Comparison of ENCODE assay signal across 35 cellular contexts in genomic region chr2:54407693-54408092, GRCh38.
"Had no signal": no experiment of that assay in that cellular context is flagged by ENCODE, and none has a peak within 500 bp of the region (broad histone marks: within the 10 kb centered on the region; RNA-seq: fewer than 3 reads in every experiment).

No MANE protein-coding gene starts in this region.

- H3K36me3 Mint-ChIP-seq: activated CD4-positive, alpha-beta memory T cell treated with anti-CD3 and anti-CD28 coated beads for 36 hours; activated CD8-positive, alpha-beta memory T cell treated with anti-CD3 and anti-CD28 coated beads, Interleukin-2, amount 10 ng/mL, durations not matched to agents 7 days and 5 days; activated naive CD4-positive, alpha-beta T cell treated with anti-CD3 and anti-CD28 coated beads, Interleukin-2, amount 50 U/mL, for 24 hours; activated naive CD8-positive, alpha-beta T cell treated with anti-CD3 and anti-CD28 coated beads for 36 hours had no signal

- H3K4me3 Mint-ChIP-seq: activated CD4-positive, alpha-beta memory T cell treated with anti-CD3 and anti-CD28 coated beads for 36 hours; activated CD4-positive, alpha-beta T cell treated with anti-CD3 and anti-CD28 coated beads for 36 hours; activated CD4-positive, alpha-beta T cell treated with anti-CD3 and anti-CD28 coated beads, Interleukin-2, amount 10 ng/mL, durations not matched to agents 24 days and 14 days; activated CD8-positive, alpha-beta memory T cell treated with anti-CD3 and anti-CD28 coated beads, Interleukin-2, amount 10 ng/mL, durations not matched to agents 7 days and 5 days; activated CD8-positive, alpha-beta T cell treated with anti-CD3 and anti-CD28 coated beads, Interleukin-2, amount 10 ng/mL, durations not matched to agents 7 days and 5 days; activated naive CD4-positive, alpha-beta T cell treated with anti-CD3 and anti-CD28 coated beads for 36 hours; activated naive CD4-positive, alpha-beta T cell treated with anti-CD3 and anti-CD28 coated beads, Interleukin-2, amount 50 U/mL, for 24 hours; activated naive CD8-positive, alpha-beta T cell treated with anti-CD3 and anti-CD28 coated beads for 36 hours; activated naive CD8-positive, alpha-beta T cell treated with anti-CD3 and anti-CD28 coated beads, Interleukin-2, amount 50 U/mL, for 24 hours; activated T-helper 1 cell treated with anti-CD3 and anti-CD28 coated beads, Interleukin-12 subunit alpha, Interleukin-12 subunit beta, Interleukin-2, Interleukin-4 antibody, amounts not matched to agents 30 ng/mL and 10 ng/mL and 1 ng/mL, durations not matched to agents 14 hours and 24 hours and 36 hours; dendritic cell treated with granulocyte-macrophage colony-stimulating factor and Interleukin-4, amounts not matched to agents 40 ng/mL and 50 ng/mL, for 4 days; endodermal cell; T-helper 17 cell; T-helper 2 cell treated with Interferon-gamma antibody and Interleukin-4, amounts not matched to agents 5 μg/mL and 100 μg/mL, for 36 hours had no signal

- H3K9me3 Mint-ChIP-seq: activated CD4-positive, alpha-beta memory T cell treated with anti-CD3 and anti-CD28 coated beads for 36 hours; activated CD4-positive, alpha-beta T cell treated with anti-CD3 and anti-CD28 coated beads, Interleukin-2, amount 10 ng/mL, durations not matched to agents 24 days and 14 days; activated naive CD4-positive, alpha-beta T cell treated with anti-CD3 and anti-CD28 coated beads for 36 hours; activated naive CD4-positive, alpha-beta T cell treated with anti-CD3 and anti-CD28 coated beads, Interleukin-2, amount 50 U/mL, for 24 hours; activated naive CD8-positive, alpha-beta T cell treated with anti-CD3 and anti-CD28 coated beads for 36 hours; activated naive CD8-positive, alpha-beta T cell treated with anti-CD3 and anti-CD28 coated beads, Interleukin-2, amount 50 U/mL, for 24 hours; activated T-helper 1 cell treated with anti-CD3 and anti-CD28 coated beads, Interleukin-12 subunit alpha, Interleukin-12 subunit beta, Interleukin-2, Interleukin-4 antibody, amounts not matched to agents 30 ng/mL and 10 ng/mL and 1 ng/mL, durations not matched to agents 14 hours and 24 hours and 36 hours; activated T-helper 2 cell treated with anti-CD3 and anti-CD28 coated beads, Interferon-gamma antibody, Interleukin-2, Interleukin-4, amounts not matched to agents 10 μg/mL and 5 μg/mL and 100 μg/mL, durations not matched to agents 14 hours and 24 hours and 36 hours; dendritic cell treated with granulocyte-macrophage colony-stimulating factor and Interleukin-4, amounts not matched to agents 40 ng/mL and 50 ng/mL, for 4 days; endodermal cell; T-helper 2 cell treated with Interferon-gamma antibody and Interleukin-4, amounts not matched to agents 5 μg/mL and 100 μg/mL, for 36 hours had no signal

- DNase-seq: activated CD4-positive, alpha-beta memory T cell treated with anti-CD3 and anti-CD28 coated beads for 36 hours; activated CD4-positive, alpha-beta T cell treated with anti-CD3 and anti-CD28 coated beads for 36 hours; activated CD4-positive, alpha-beta T cell treated with anti-CD3 and anti-CD28 coated beads, Interleukin-2, amount 10 ng/mL, durations not matched to agents 24 days and 14 days; activated CD4-positive, CD25-positive, alpha-beta regulatory T cell; activated CD4-positive, CD25-positive, alpha-beta regulatory T cell treated with anti-CD3 and anti-CD28 coated beads, Interleukin-2, amount 50 U/mL, for 72 hours; activated CD8-positive, alpha-beta memory T cell treated with anti-CD3 and anti-CD28 coated beads, Interleukin-2, amount 10 ng/mL, durations not matched to agents 7 days and 5 days; activated CD8-positive, alpha-beta memory T cell treated with anti-CD3 and anti-CD28 coated beads, Interleukin-2, amount 50 U/mL, for 4 hours; activated CD8-positive, alpha-beta T cell treated with anti-CD3 and anti-CD28 coated beads, Interleukin-2, amount 10 ng/mL, durations not matched to agents 7 days and 5 days; activated effector memory CD4-positive, alpha-beta T cell treated with anti-CD3 and anti-CD28 coated beads, Interleukin-2, amount 50 U/mL, for 16 hours; activated naive CD4-positive, alpha-beta T cell treated with anti-CD3 and anti-CD28 coated beads for 36 hours; activated naive CD8-positive, alpha-beta T cell treated with anti-CD3 and anti-CD28 coated beads for 36 hours; activated naive CD8-positive, alpha-beta T cell treated with anti-CD3 and anti-CD28 coated beads, Interleukin-2, amount 50 U/mL, for 24 hours; activated T-cell treated with anti-CD3 and anti-CD28 coated beads, Interleukin-2, amount 50 U/mL, for 1 hour; activated T-cell treated with anti-CD3 and anti-CD28 coated beads, Interleukin-2, amount 50 U/mL, for 48 hours; adrenal gland; amygdala; aorta; brain microvascular endothelial cell; central memory CD4-positive, alpha-beta T cell; cerebellar nuclear complex; dorsolateral prefrontal cortex; effector memory CD4-positive, alpha-beta T cell; endodermal cell; foreskin fibroblast; head of caudate nucleus; T-helper 1 cell; T-helper 17 cell; T1000 had no signal

- H3K27ac ChIP-seq: adrenal gland, brain microvascular endothelial cell, coronary artery had no signal

- H3K36me3 ChIP-seq: adrenal gland, brain microvascular endothelial cell had no signal

- H3K4me3 ChIP-seq: adrenal gland, coronary artery, dorsolateral prefrontal cortex had no signal

- ATAC-seq: activated CD4-positive, alpha-beta T cell treated with anti-CD3 and anti-CD28 coated beads for 36 hours; activated CD8-positive, alpha-beta memory T cell treated with anti-CD3 and anti-CD28 coated beads, Interleukin-2, amount 10 ng/mL, durations not matched to agents 7 days and 5 days; activated CD8-positive, alpha-beta T cell treated with anti-CD3 and anti-CD28 coated beads, Interleukin-2, amount 10 ng/mL, durations not matched to agents 7 days and 5 days; activated naive CD8-positive, alpha-beta T cell treated with anti-CD3 and anti-CD28 coated beads, Interleukin-2, amount 50 U/mL, for 24 hours; esophagus mucosa; T-helper 17 cell had no signal

- H3K9me3 ChIP-seq: adrenal gland had no signal

- H3K4me1 Mint-ChIP-seq: activated CD4-positive, alpha-beta T cell treated with anti-CD3 and anti-CD28 coated beads, Interleukin-2, amount 10 ng/mL, durations not matched to agents 24 days and 14 days; activated naive CD4-positive, alpha-beta T cell treated with anti-CD3 and anti-CD28 coated beads, Interleukin-2, amount 50 U/mL, for 24 hours had no signal

- H3K27me3 ChIP-seq: adrenal gland, brain microvascular endothelial cell, dorsolateral prefrontal cortex had no signal

- H3K27ac Mint-ChIP-seq: activated CD4-positive, alpha-beta memory T cell treated with anti-CD3 and anti-CD28 coated beads for 36 hours; activated CD4-positive, alpha-beta T cell treated with anti-CD3 and anti-CD28 coated beads for 36 hours; activated CD4-positive, alpha-beta T cell treated with anti-CD3 and anti-CD28 coated beads, Interleukin-2, amount 10 ng/mL, durations not matched to agents 24 days and 14 days; activated CD8-positive, alpha-beta memory T cell treated with anti-CD3 and anti-CD28 coated beads, Interleukin-2, amount 10 ng/mL, durations not matched to agents 7 days and 5 days; activated CD8-positive, alpha-beta T cell treated with anti-CD3 and anti-CD28 coated beads, Interleukin-2, amount 10 ng/mL, durations not matched to agents 7 days and 5 days; activated naive CD4-positive, alpha-beta T cell treated with anti-CD3 and anti-CD28 coated beads for 36 hours; activated naive CD4-positive, alpha-beta T cell treated with anti-CD3 and anti-CD28 coated beads, Interleukin-2, amount 50 U/mL, for 24 hours; activated naive CD8-positive, alpha-beta T cell treated with anti-CD3 and anti-CD28 coated beads for 36 hours; activated naive CD8-positive, alpha-beta T cell treated with anti-CD3 and anti-CD28 coated beads, Interleukin-2, amount 50 U/mL, for 24 hours; activated T-helper 1 cell treated with anti-CD3 and anti-CD28 coated beads, Interleukin-12 subunit alpha, Interleukin-12 subunit beta, Interleukin-2, Interleukin-4 antibody, amounts not matched to agents 30 ng/mL and 10 ng/mL and 1 ng/mL, durations not matched to agents 14 hours and 24 hours and 36 hours; activated T-helper 2 cell treated with anti-CD3 and anti-CD28 coated beads, Interferon-gamma antibody, Interleukin-2, Interleukin-4, amounts not matched to agents 10 μg/mL and 5 μg/mL and 100 μg/mL, durations not matched to agents 14 hours and 24 hours and 36 hours; dendritic cell treated with granulocyte-macrophage colony-stimulating factor and Interleukin-4, amounts not matched to agents 40 ng/mL and 50 ng/mL, for 4 days; endodermal cell; T-helper 17 cell; T-helper 2 cell treated with Interferon-gamma antibody and Interleukin-4, amounts not matched to agents 5 μg/mL and 100 μg/mL, for 36 hours had no signal
